ENCODE assay signal across 17 cellular contexts in the genomic region with DNA sequence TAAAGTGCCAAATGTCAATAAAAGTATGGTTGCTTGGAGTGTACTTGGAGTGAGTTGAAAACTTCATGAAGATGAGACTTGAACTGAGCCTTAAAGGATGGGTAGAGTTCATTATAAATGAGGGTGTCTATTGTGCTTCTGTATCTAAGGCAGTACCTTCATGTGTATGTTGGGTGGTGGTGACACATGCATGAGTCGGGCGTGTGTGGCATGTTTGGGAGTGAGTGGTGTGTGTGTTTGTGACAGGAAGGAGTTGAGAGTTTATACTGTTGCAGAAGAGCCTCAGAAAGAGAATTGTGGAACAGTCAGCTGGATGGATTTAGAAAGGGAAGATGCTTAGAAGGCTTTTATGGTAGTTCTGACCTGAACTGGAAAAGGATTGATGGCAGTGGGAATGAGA. TPM values are rescaled to one million over a fixed set of nuclear protein-coding genes. Genes with fewer than 3 reads are reported as not detected.
DNase-seq lines count a peak whose midpoint lies in the region; TF ChIP-seq lines count a peak whose summit lies in the region.
"Had no signal": no experiment of that assay in that cellular context is flagged by ENCODE, and none has a peak within 500 bp of the region (broad histone marks: within the 10 kb centered on the region; RNA-seq: fewer than 3 reads in every experiment).

No MANE protein-coding gene starts in this region.

- H2AFZ ChIP-seq in neural progenitor cell (replicated peaks) = no peak overlapping the region

- H3K79me2 ChIP-seq in neural progenitor cell (ENCODE audit: low read depth) = peaks cover 100% of the 10 kb centered on the region

- H3K9me3 ChIP-seq in BE2C (no peaks in the 10 kb centered on the region; the same call in 1 of the 2 replicates), neural progenitor cell (ENCODE audit: low read depth) (no peaks in the 10 kb centered on the region)
- H3K9me3 ChIP-seq: upper lobe of right lung had no signal

- H3K4me2 ChIP-seq in neural progenitor cell = no peak overlapping the region

- H3K4me3 ChIP-seq in fibroblast of mammary gland (ENCODE audit: control insufficient read depth, low read depth, low read length) (no peak overlapping the region), BE2C (ENCODE audit: low read depth, low read length) (no peak overlapping the region), neural progenitor cell (no peak overlapping the region)
- H3K4me3 ChIP-seq: upper lobe of right lung had no signal

- no peaks in the 10 kb centered on the region for H3K36me3 ChIP-seq in BE2C
- no peaks in the 10 kb centered on the region for H3K36me3 ChIP-seq in neural progenitor cell
- H3K36me3 ChIP-seq: upper lobe of right lung had no signal

- H3K27ac Mint-ChIP-seq in activated naive CD8-positive, alpha-beta T cell = peak overlapping the region; percentile 2
- no peak overlapping the region for H3K27ac Mint-ChIP-seq in activated naive CD8-positive, alpha-beta T cell treated with anti-CD3 and anti-CD28 coated beads for 36 hours
- no peak overlapping the region for H3K27ac Mint-ChIP-seq in neural progenitor cell

- no peak overlapping the region for H3K27ac ChIP-seq in neural progenitor cell
- H3K27ac ChIP-seq: upper lobe of right lung had no signal

- H3K27me3 ChIP-seq in BE2C (no peaks in the 10 kb centered on the region), neural progenitor cell (no peaks in the 10 kb centered on the region)
- H3K27me3 ChIP-seq: upper lobe of right lung had no signal

- DNase-seq in activated naive CD8-positive, alpha-beta T cell treated with anti-CD3 and anti-CD28 coated beads for 36 hours = no peak
- DNase-seq in RKO (ENCODE audit: low spot score) = peak; percentile 47
- DNase-seq in fibroblast of mammary gland (ENCODE audit: low read depth) = peak; percentile 61
- peak; percentile 51 for DNase-seq in stimulated activated CD8-positive, alpha-beta memory T cell treated with anti-CD3 and anti-CD28 coated beads, Interleukin-4, amount 100 ng/mL, for 48 hours
- DNase-seq in SK-N-DZ (ENCODE audit: low spot score) = no peak
- DNase-seq in BE2C = no peak
- DNase-seq in neural progenitor cell (ENCODE audit: low spot score) = no peak
- DNase-seq: activated gamma-delta T cell treated with Interleukin-2 at 50 U/mL for 16 hours; central memory CD4-positive, alpha-beta T cell; DMS53; islet precursor cell; NCI-H1092 treated with DMSO at 0.1 percent for 48 hours; OCI-M1; posterior cingulate gyrus; SW 1271; upper lobe of right lung had no signal

- H3K36me3 Mint-ChIP-seq in activated naive CD8-positive, alpha-beta T cell = peaks cover 9% of the 10 kb centered on the region
- peaks cover 17% of the 10 kb centered on the region for H3K36me3 Mint-ChIP-seq in activated naive CD8-positive, alpha-beta T cell treated with anti-CD3 and anti-CD28 coated beads for 36 hours
- peaks cover 18% of the 10 kb centered on the region for H3K36me3 Mint-ChIP-seq in neural progenitor cell

- H3K4me1 Mint-ChIP-seq in activated naive CD8-positive, alpha-beta T cell (ENCODE audit: low read depth) = peaks cover 67% of the 10 kb centered on the region
- H3K4me1 Mint-ChIP-seq in activated naive CD8-positive, alpha-beta T cell treated with anti-CD3 and anti-CD28 coated beads for 36 hours = peaks cover 35% of the 10 kb centered on the region
- peaks cover 2% of the 10 kb centered on the region for H3K4me1 Mint-ChIP-seq in neural progenitor cell

- H3F3A ChIP-seq in neural progenitor cell (ENCODE audit: low read depth) = no peaks in the 10 kb centered on the region

- H3K4me3 Mint-ChIP-seq in activated naive CD8-positive, alpha-beta T cell = no peak overlapping the region
- no peak overlapping the region for H3K4me3 Mint-ChIP-seq in activated naive CD8-positive, alpha-beta T cell treated with anti-CD3 and anti-CD28 coated beads for 36 hours
- H3K4me3 Mint-ChIP-seq in neural progenitor cell = no peak overlapping the region

- H3K27me3 Mint-ChIP-seq in activated naive CD8-positive, alpha-beta T cell = no peaks in the 10 kb centered on the region
- no peaks in the 10 kb centered on the region for H3K27me3 Mint-ChIP-seq in activated naive CD8-positive, alpha-beta T cell treated with anti-CD3 and anti-CD28 coated beads for 36 hours
- no peaks in the 10 kb centered on the region for H3K27me3 Mint-ChIP-seq in neural progenitor cell (ENCODE audit: insufficient read depth, low read depth)

- peaks cover 5% of the 10 kb centered on the region for H3K9me3 Mint-ChIP-seq in activated naive CD8-positive, alpha-beta T cell (ENCODE audit: low read depth)
- H3K9me3 Mint-ChIP-seq in activated naive CD8-positive, alpha-beta T cell treated with anti-CD3 and anti-CD28 coated beads for 36 hours = peaks cover 5% of the 10 kb centered on the region
- H3K9me3 Mint-ChIP-seq in neural progenitor cell = peaks cover 14% of the 10 kb centered on the region

- no peak overlapping the region for H3K9ac ChIP-seq in neural progenitor cell

- peaks cover 63% of the 10 kb centered on the region for H4K20me1 ChIP-seq in neural progenitor cell (ENCODE audit: low read depth)

- H3K4me1 ChIP-seq in BE2C = no peaks in the 10 kb centered on the region
- no peaks in the 10 kb centered on the region for H3K4me1 ChIP-seq in neural progenitor cell
- H3K4me1 ChIP-seq: upper lobe of right lung had no signal

- TF ChIP-seq CTCF in fibroblast of mammary gland (conservative IDR thresholded peaks at IDR 0.05; ENCODE audit: control insufficient read depth, insufficient read depth, low read depth, low read length) (no peak), BE2C (IDR thresholded peaks at IDR 0.05; ENCODE audit: low read depth, low read length) (no peak), neural progenitor cell (IDR thresholded peaks at IDR 0.05) (no peak)

RNA-seq across cellular contexts. Expression of gene ZRANB1, which starts 6.0 kb away (rescaled TPM):
- 10 to 100 TPM; 11.5 to 12.6 TPM for total RNA-seq in activated naive CD8-positive, alpha-beta T cell treated with anti-CD3 and anti-CD28 coated beads for 36 hours
- polyA plus RNA-seq in SK-N-DZ (2014; cell fraction: cytosol; rRNA removed) = 19.0 and 21.8 TPM in 2 replicates
- polyA plus RNA-seq in SK-N-DZ (2014; cell fraction: nucleus; rRNA removed) = 10.6 and 10.9 TPM in 2 replicates
- polyA plus RNA-seq in BE2C (2012; ENCODE audit: insufficient read depth, insufficient read length, low read depth) = 19.4 TPM
- total RNA-seq in neural progenitor cell (ENCODE audit: low replicate concordance) = 16.8 and 21.8 TPM in 2 replicates

Comparison
In these comparisons a context has a peak if more than half of its experiments do, and no peak if none do; other contexts are left out.
1. DNase-seq: peak in RKO (single experiment), fibroblast of mammary gland (single experiment) and stimulated activated CD8-positive, alpha-beta memory T cell treated with anti-CD3 and anti-CD28 coated beads, Interleukin-4, amount 100 ng/mL, for 48 hours (single experiment); none in activated naive CD8-positive, alpha-beta T cell treated with anti-CD3 and anti-CD28 coated beads for 36 hours (single experiment), SK-N-DZ (single experiment), BE2C (single experiment) and neural progenitor cell (single experiment).